Comparison of ENCODE assay signal across 14 cellular contexts in the genomic region with DNA sequence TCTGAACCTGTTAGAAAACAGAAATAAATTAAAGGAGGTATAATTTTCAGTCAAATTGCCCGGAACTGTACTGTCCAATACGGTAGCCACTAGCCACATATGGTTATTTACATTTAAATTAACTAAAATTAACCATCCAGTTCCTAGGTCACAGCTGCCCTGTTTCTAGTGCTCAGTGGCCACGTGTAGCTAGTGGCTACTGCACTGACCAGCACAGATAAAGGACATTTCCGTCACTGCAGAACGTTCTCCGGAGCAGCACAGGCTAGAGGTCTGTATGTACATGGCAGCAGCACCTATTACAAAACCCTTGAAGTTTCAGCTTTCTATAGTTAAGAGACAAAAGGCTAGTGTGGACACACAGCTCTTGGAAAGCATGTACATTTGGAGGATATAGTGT. TPM values are rescaled to one million over a fixed set of nuclear protein-coding genes. Genes with fewer than 3 reads are reported as not detected.
A peak's percentile ranks its signal among the peaks of the same experiment; 100 is the strongest.
DNase-seq lines count a peak whose midpoint lies in the region; ATAC-seq and TF ChIP-seq lines count a peak whose summit lies in the region.
"Had no signal": no experiment of that assay in that cellular context is flagged by ENCODE, and none has a peak within 500 bp of the region (broad histone marks: within the 10 kb centered on the region; RNA-seq: fewer than 3 reads in every experiment).

No MANE protein-coding gene starts in this region.

- H3K36me3 ChIP-seq in left lung: peaks cover 0 to under 1% of the 10 kb centered on the region in 2 donors
- H3K36me3 ChIP-seq: tibial artery had no signal

- peaks cover 0 to 64% of the 10 kb centered on the region in 2 donors for H3K4me1 ChIP-seq in left lung

- H3K4me3 Mint-ChIP-seq in CD4-positive, alpha-beta T cell: peak overlapping the region; percentile 39
- H3K4me3 Mint-ChIP-seq in HFFc6: peak overlapping the region; percentile 51; the same call in 1 of the 2 replicates
- H3K4me3 Mint-ChIP-seq in activated T-helper 17 cell treated with anti-CD3 and anti-CD28 coated beads, Interleukin-2, amount 50 U/mL, for 72 hours: peak overlapping the region; percentile 92
- no peak overlapping the region for H3K4me3 Mint-ChIP-seq in natural killer cell

- H3K36me3 Mint-ChIP-seq in CD4-positive, alpha-beta T cell (ENCODE audit: low read depth): peaks cover 56% of the 10 kb centered on the region
- peaks cover 3% of the 10 kb centered on the region; the same call in 1 of the 2 replicates for H3K36me3 Mint-ChIP-seq in HFFc6 (ENCODE audit: low read depth)
- peaks cover 58% of the 10 kb centered on the region for H3K36me3 Mint-ChIP-seq in activated T-helper 17 cell treated with anti-CD3 and anti-CD28 coated beads, Interleukin-2, amount 50 U/mL, for 72 hours (ENCODE audit: low read depth)
- H3K36me3 Mint-ChIP-seq in natural killer cell: no peaks in the 10 kb centered on the region
- H3K36me3 Mint-ChIP-seq: naive B cell had no signal

- no peaks in the 10 kb centered on the region for H3K9me3 Mint-ChIP-seq in CD4-positive, alpha-beta T cell
- no peaks in the 10 kb centered on the region for H3K9me3 Mint-ChIP-seq in HFFc6
- no peaks in the 10 kb centered on the region for H3K9me3 Mint-ChIP-seq in activated T-helper 17 cell treated with anti-CD3 and anti-CD28 coated beads, Interleukin-2, amount 50 U/mL, for 72 hours
- no peaks in the 10 kb centered on the region for H3K9me3 Mint-ChIP-seq in natural killer cell
- H3K9me3 Mint-ChIP-seq: naive B cell had no signal

- no peaks in the 10 kb centered on the region for H3K27me3 Mint-ChIP-seq in CD4-positive, alpha-beta T cell
- H3K27me3 Mint-ChIP-seq in HFFc6 (ENCODE audit: insufficient read depth): no peaks in the 10 kb centered on the region; the same call in 1 of the 2 replicates
- no peaks in the 10 kb centered on the region for H3K27me3 Mint-ChIP-seq in activated T-helper 17 cell treated with anti-CD3 and anti-CD28 coated beads, Interleukin-2, amount 50 U/mL, for 72 hours
- no peaks in the 10 kb centered on the region for H3K27me3 Mint-ChIP-seq in natural killer cell (ENCODE audit: low read depth in 2 of 2)
- H3K27me3 Mint-ChIP-seq: naive B cell had no signal

- no peak overlapping the region for H3K27ac ChIP-seq in CD4-positive, alpha-beta T cell (ENCODE audit: low read depth, low read length)
- no peak overlapping the region for H3K27ac ChIP-seq in left lung
- H3K27ac ChIP-seq: tibial artery had no signal

- peaks cover 73% of the 10 kb centered on the region for H3K4me1 Mint-ChIP-seq in CD4-positive, alpha-beta T cell (ENCODE audit: low read depth)
- H3K4me1 Mint-ChIP-seq in HFFc6 (ENCODE audit: low read depth): peaks cover 59% of the 10 kb centered on the region
- H3K4me1 Mint-ChIP-seq in activated T-helper 17 cell treated with anti-CD3 and anti-CD28 coated beads, Interleukin-2, amount 50 U/mL, for 72 hours: peaks cover 60% of the 10 kb centered on the region
- peaks cover 60 to 64% of the 10 kb centered on the region in 2 donors for H3K4me1 Mint-ChIP-seq in natural killer cell

- TF ChIP-seq CTCF in CD4-positive, alpha-beta T cell (IDR thresholded peaks at IDR 0.05): no peak
- TF ChIP-seq CTCF in HFFc6 (IDR thresholded peaks at IDR 0.05) (no peak), natural killer cell (IDR thresholded peaks at IDR 0.05) (no peak), left lung (IDR thresholded peaks at IDR 0.05) (no peak)

- H3K27ac Mint-ChIP-seq in CD4-positive, alpha-beta T cell: peak overlapping the region; percentile 32
- no peak overlapping the region for H3K27ac Mint-ChIP-seq in HFFc6
- H3K27ac Mint-ChIP-seq in activated T-helper 17 cell treated with anti-CD3 and anti-CD28 coated beads, Interleukin-2, amount 50 U/mL, for 72 hours: peak overlapping the region; percentile 87
- H3K27ac Mint-ChIP-seq in natural killer cell: peak overlapping the region; percentile 68 to 74

- H3K4me3 ChIP-seq in left lung: no peak overlapping the region
- H3K4me3 ChIP-seq: gastroesophageal sphincter, tibial artery had no signal

- H3K27me3 ChIP-seq in CD4-positive, alpha-beta T cell (ENCODE audit: control insufficient read depth, insufficient read depth, low read length): no peaks in the 10 kb centered on the region
- H3K27me3 ChIP-seq in left lung: no peaks in the 10 kb centered on the region
- H3K27me3 ChIP-seq: gastroesophageal sphincter, tibial artery had no signal

- no peak for DNase-seq in CD4-positive, alpha-beta T cell
- DNase-seq in HFFc6: no peak
- no peak for DNase-seq in natural killer cell
- no peak for DNase-seq in stimulated activated naive CD4-positive, alpha-beta T cell (lab: John Stamatoyannopoulos, UW)
- DNase-seq in sciatic nerve (ENCODE audit: low spot score): no peak
- DNase-seq in AG08396 (ENCODE audit: low spot score): no peak
- DNase-seq in left lung: no peak
- DNase-seq: activated CD4-positive, CD25-positive, alpha-beta regulatory T cell; KG1; naive B cell; NCI-H187 treated with DMSO at 0.1 percent for 48 hours had no signal

- intact Hi-C loops in CD4-positive, alpha-beta T cell (cut with DNase I, micrococcal nuclease): no loop called here
- intact Hi-C loops in natural killer cell (cut with micrococcal nuclease): no loop called here
- intact Hi-C loops in sciatic nerve (cut with DNase I): no loop called here
- intact Hi-C loops in left lung (cut with DNase I): no loop called here

- ATAC-seq in CD4-positive, alpha-beta T cell (ENCODE audit: poor library complexity): no peak
- no peak for ATAC-seq in activated T-helper 17 cell treated with anti-CD3 and anti-CD28 coated beads, Interleukin-2, amount 50 U/mL, for 72 hours (replicated peaks)
- ATAC-seq in natural killer cell (no peak), sciatic nerve (no peak), left lung (no peak)

- CTCF ChIA-PET in CD4-positive, alpha-beta T cell (lab: Charles Lee): interaction anchor here (0.8 to 1.7 kb wide), 2 partner anchors 10 to 36 kb away, joined by 3 to 7 read pairs; no protein-coding TSS in a partner anchor

- POLR2A ChIA-PET in CD4-positive, alpha-beta T cell (lab: Charles Lee): interaction anchor here (0.7 to 1.3 kb wide), 2 partner anchors 10 to 16 kb away, joined by 3 to 4 read pairs; no protein-coding TSS in a partner anchor

- no peaks in the 10 kb centered on the region for H3K9me3 ChIP-seq in CD4-positive, alpha-beta T cell (ENCODE audit: control insufficient read depth, low read length)
- H3K9me3 ChIP-seq in left lung: no peaks in the 10 kb centered on the region
- H3K9me3 ChIP-seq: gastroesophageal sphincter, tibial artery had no signal

RNA-seq across cellular contexts. Expression of gene CPSF4L, which starts 33.7 kb away (rescaled TPM):
- total RNA-seq in CD4-positive, alpha-beta T cell: not detected
- total RNA-seq in HFFc6 (2021; fragmentation: NEBNext Ultra II Directional; extraction: Animal tissue kit (Norgen Biotek cat#: 25700)): not detected
- not detected for total RNA-seq in activated T-helper 17 cell treated with anti-CD3 and anti-CD28 coated beads, Interleukin-2, amount 50 U/mL, for 72 hours
- not detected for total RNA-seq in natural killer cell
- not detected for total RNA-seq in sciatic nerve
- not detected for total RNA-seq in left lung
- total RNA-seq: gastroesophageal sphincter had no signal

RNA-seq across cellular contexts. Expression of gene COG1, which starts 35.1 kb away (rescaled TPM):
- 10 to 100 TPM; 83.0 to 86.2 TPM for total RNA-seq in CD4-positive, alpha-beta T cell
- total RNA-seq in HFFc6 (2021; fragmentation: NEBNext Ultra II Directional; extraction: Animal tissue kit (Norgen Biotek cat#: 25700)): 10 to 100 TPM; 47.3 to 59.0 (median 55.8) TPM
- 10 to 100 TPM; 22.5 to 27.3 TPM for total RNA-seq in activated T-helper 17 cell treated with anti-CD3 and anti-CD28 coated beads, Interleukin-2, amount 50 U/mL, for 72 hours
- total RNA-seq in natural killer cell: 10 to 100 TPM; 64.1 to 73.2 (median 68.3) TPM
- 49.8 TPM for total RNA-seq in sciatic nerve
- 10 to 100 TPM; 30.7 to 32.2 TPM for total RNA-seq in left lung
